In genomic region chr3:111610189-111610588, GRCh38 we compare ENCODE assay signal across 9 cellular contexts. TPM values are rescaled to one million over a fixed set of nuclear protein-coding genes. Genes with fewer than 3 reads are reported as not detected.
DNase-seq lines count a peak whose midpoint lies in the region; ATAC-seq and TF ChIP-seq lines count a peak whose summit lies in the region.
"Had no signal": no experiment of that assay in that cellular context is flagged by ENCODE, and none has a peak within 500 bp of the region (broad histone marks: within the 10 kb centered on the region; RNA-seq: fewer than 3 reads in every experiment).

No MANE protein-coding gene starts in this region.

- H3K36me3 Mint-ChIP-seq in activated T-cell treated with anti-CD3 and anti-CD28 coated beads, Interleukin-2, amount 50 U/mL, for 72 hours (ENCODE audit: insufficient read depth in 2 of 2): peaks cover 21 to 27% of the 10 kb centered on the region in 2 donors

- H3K4me3 Mint-ChIP-seq in activated T-cell treated with anti-CD3 and anti-CD28 coated beads, Interleukin-2, amount 50 U/mL, for 72 hours: peak overlapping the region; percentile 70 to 96

- H4K20me1 ChIP-seq in BLaER1 treated with 17β-estradiol and CSF1 and Interleukin-3, amounts not matched to agents 10 nM and 100 nM: no peaks in the 10 kb centered on the region

- no peaks in the 10 kb centered on the region for H3K9me3 Mint-ChIP-seq in activated T-cell treated with anti-CD3 and anti-CD28 coated beads, Interleukin-2, amount 50 U/mL, for 72 hours

- H3K9me3 ChIP-seq in BLaER1 treated with 17β-estradiol and CSF1 and Interleukin-3, amounts not matched to agents 10 nM and 100 nM (replicated peaks in 1 of 11): peaks cover 0 to 19% (median 4%) of the 10 kb centered on the region in 11 experiments; a peak in 6 of 22 replicates

- H3K9ac ChIP-seq in BLaER1 treated with 17β-estradiol and CSF1 and Interleukin-3, amounts not matched to agents 10 nM and 100 nM: no peak overlapping the region

- H3K4me3 ChIP-seq in BLaER1 treated with 17β-estradiol and CSF1 and Interleukin-3, amounts not matched to agents 10 nM and 100 nM: no peak overlapping the region
- no peak overlapping the region for H3K4me3 ChIP-seq in dorsolateral prefrontal cortex

- TF ChIP-seq CTCF in dorsolateral prefrontal cortex (IDR thresholded peaks at IDR 0.05 in 54 of 56, conservative IDR thresholded peaks at IDR 0.05 in 2 of 56; ENCODE audit: low read depth in 1 of 56, partially characterized antibody in 56 of 56): no peak

- ATAC-seq in GM19328 (IDR thresholded peaks at IDR 0.05; ENCODE audit: unreplicated experiment): peak; percentile 84
- ATAC-seq in HG03135 (IDR thresholded peaks at IDR 0.05; ENCODE audit: unreplicated experiment): peak; percentile 95
- peak; percentile 58 to 65 for ATAC-seq in activated T-cell treated with anti-CD3 and anti-CD28 coated beads, Interleukin-2, amount 50 U/mL, for 72 hours (replicated peaks in 1 of 2)
- ATAC-seq: Panc1 had no signal

- peak overlapping the region in 9 of 11 experiments; percentile 8 to 61 (median 49); a peak in 17 of 22 replicates for H3K4me2 ChIP-seq in BLaER1 treated with 17β-estradiol and CSF1 and Interleukin-3, amounts not matched to agents 10 nM and 100 nM

- H3K27ac Mint-ChIP-seq in activated T-cell treated with anti-CD3 and anti-CD28 coated beads, Interleukin-2, amount 50 U/mL, for 72 hours: peak overlapping the region; percentile 100

- intact Hi-C loops in head of caudate nucleus (cut with DNase I) (no loop called here), dorsolateral prefrontal cortex (cut with DNase I) (no loop called here)

- H3K4me1 ChIP-seq in BLaER1 treated with 17β-estradiol and CSF1 and Interleukin-3, amounts not matched to agents 10 nM and 100 nM: peaks cover 0 to 16% (median 14%) of the 10 kb centered on the region in 10 experiments; a peak in 16 of 20 replicates

- DNase-seq in activated T-cell treated with anti-CD3 and anti-CD28 coated beads, Interleukin-2, amount 50 U/mL, for 72 hours: peak; percentile 45 to 59
- DNase-seq in AG08396 (ENCODE audit: low spot score) (no peak), GDM1 (lab: John Stamatoyannopoulos, UW) (no peak), head of caudate nucleus (no peak), dorsolateral prefrontal cortex (no peak)

- H3K27me3 ChIP-seq in BLaER1 treated with 17β-estradiol and CSF1 and Interleukin-3, amounts not matched to agents 10 nM and 100 nM: no peaks in the 10 kb centered on the region
- peaks cover 0 to 3% (median 0%) of the 10 kb centered on the region in 45 donors for H3K27me3 ChIP-seq in dorsolateral prefrontal cortex

- H3K4me1 Mint-ChIP-seq in activated T-cell treated with anti-CD3 and anti-CD28 coated beads, Interleukin-2, amount 50 U/mL, for 72 hours (ENCODE audit: low read depth): peaks cover 100% of the 10 kb centered on the region

- peaks cover 0 to 70% (median 45%) of the 10 kb centered on the region in 11 experiments; a peak in 14 of 22 replicates for H3K36me3 ChIP-seq in BLaER1 treated with 17β-estradiol and CSF1 and Interleukin-3, amounts not matched to agents 10 nM and 100 nM

- peak overlapping the region in 3 of 11 experiments; percentile 19 to 53 (median 44); a peak in 3 of 22 replicates for H3K27ac ChIP-seq in BLaER1 treated with 17β-estradiol and CSF1 and Interleukin-3, amounts not matched to agents 10 nM and 100 nM
- H3K27ac ChIP-seq in dorsolateral prefrontal cortex: no peak overlapping the region

- H3K27me3 Mint-ChIP-seq in activated T-cell treated with anti-CD3 and anti-CD28 coated beads, Interleukin-2, amount 50 U/mL, for 72 hours (ENCODE audit: low read depth): no peaks in the 10 kb centered on the region

RNA-seq across cellular contexts. Expression of gene ZBED2, which starts 15.0 kb away (rescaled TPM):
- 100 to 1,000 TPM; 360 to 597 TPM for total RNA-seq in activated T-cell treated with anti-CD3 and anti-CD28 coated beads, Interleukin-2, amount 50 U/mL, for 72 hours
- under 1 TPM in 1 of 120 experiments, not detected in 119; 0.20 TPM for total RNA-seq in dorsolateral prefrontal cortex

Comparison
In these comparisons a context has a peak if more than half of its experiments do, and no peak if none do; other contexts are left out.
1. DNase-seq: peak in activated T-cell treated with anti-CD3 and anti-CD28 coated beads, Interleukin-2, amount 50 U/mL, for 72 hours (2 of 2); none in AG08396 (single experiment), GDM1 (single experiment), head of caudate nucleus (0 of 42) and dorsolateral prefrontal cortex (0 of 10).
2. RNA of gene ZBED2, which starts 15.0 kb away (total RNA-seq): 360 to 597 TPM in activated T-cell treated with anti-CD3 and anti-CD28 coated beads, Interleukin-2, amount 50 U/mL, for 72 hours; 0.20 TPM in dorsolateral prefrontal cortex; every median in the first group is over 100 times any median in the second.
3. Peak in every context shown above with its lines, with median percentiles within 50 percentile points of each other: ATAC-seq.